In genomic region chr20:6769953-6770831, GRCh38 we compare ENCODE assay signal across 8 cellular contexts. TPM values are rescaled to one million over a fixed set of nuclear protein-coding genes. Genes with fewer than 3 reads are reported as not detected.
DNase-seq lines count a peak whose midpoint lies in the region; ATAC-seq and TF ChIP-seq lines count a peak whose summit lies in the region.

No MANE protein-coding gene starts in this region.

- H3K4me1 ChIP-seq in iPS DF 6.9 (ENCODE audit: control insufficient read depth, insufficient read depth, low read length) (peaks cover 1% of the 10 kb centered on the region), psoas muscle (no peaks in the 10 kb centered on the region)

- H3K36me3 ChIP-seq in GM06990 (ENCODE audit: control insufficient read depth, insufficient read depth, low read length) (no peaks in the 10 kb centered on the region), iPS DF 6.9 (ENCODE audit: control insufficient read depth, insufficient read depth, low read length) (no peaks in the 10 kb centered on the region), psoas muscle (ENCODE audit: insufficient read depth in 1 of 2, low read depth in 1 of 2) (no peaks in the 10 kb centered on the region)

- H3K9me3 ChIP-seq in iPS DF 6.9 (ENCODE audit: control insufficient read depth, insufficient read depth, low read length) (no peaks in the 10 kb centered on the region), psoas muscle (no peaks in the 10 kb centered on the region)

- TF ChIP-seq CTCF in GM06990 (IDR thresholded peaks at IDR 0.05; ENCODE audit: insufficient read depth, low read length, poor library complexity, severe bottlenecking) (no peak), psoas muscle (IDR thresholded peaks at IDR 0.05) (no peak)

- no peak overlapping the region for H3K27ac ChIP-seq in iPS DF 6.9 (ENCODE audit: low read length)
- no peak overlapping the region for H3K27ac ChIP-seq in psoas muscle

- no peaks in the 10 kb centered on the region; the same call in 1 of the 2 replicates for H3K27me3 ChIP-seq in GM06990 (replicated peaks; ENCODE audit: control insufficient read depth, insufficient read depth, low read length)
- H3K27me3 ChIP-seq in iPS DF 6.9 (ENCODE audit: control insufficient read depth, insufficient read depth, low read length) = peaks cover 12% of the 10 kb centered on the region; the same call in 1 of the 2 replicates
- peaks cover 0 to 14% (median 3%) of the 10 kb centered on the region in 3 donors for H3K27me3 ChIP-seq in psoas muscle (ENCODE audit: insufficient read depth in 3 of 3, low read length in 2 of 3)

- no CpG with 5 or more reads among the region's 55 CpGs for WGBS in iPS DF 6.9 (ENCODE audit: insufficient coverage, insufficient read length)
- WGBS in psoas muscle, 3 donors = 13 to 14% (median 14%) methylated on average over 46 to 55 of the region's 55 CpGs

- H3K4me3 ChIP-seq in GM06990 (replicated peaks; ENCODE audit: low read depth, low read length) = no peak overlapping the region
- H3K4me3 ChIP-seq in iPS DF 6.9 (ENCODE audit: low read length) = peak overlapping the region; percentile 40; the same call in 1 of the 2 replicates
- peak overlapping the region; percentile 77 for H3K4me3 ChIP-seq in psoas muscle

- ATAC-seq in psoas muscle (peak in 1 of 4 donors; percentile 39), HG03108 (IDR thresholded peaks at IDR 0.05; ENCODE audit: unreplicated experiment) (no peak), HG02970 (IDR thresholded peaks at IDR 0.05; ENCODE audit: low FRiP score, unreplicated experiment) (no peak)

- peak; percentile 3 for DNase-seq in GM06990 (ENCODE audit: extremely low read depth, insufficient read length)
- peak; percentile 67 for DNase-seq in astrocyte of the hippocampus (ENCODE audit: low read depth, low spot score)
- DNase-seq in iPS DF 6.9 (ENCODE audit: low read depth, low spot score) = no peak
- DNase-seq in psoas muscle = peak; percentile 57 to 68
- no peak for DNase-seq in NCI-H510A (lab: John Stamatoyannopoulos, UW)
- no peak for DNase-seq in cerebellar nuclear complex (lab: John Stamatoyannopoulos, UW)

- intact Hi-C loops in psoas muscle (cut with DNase I) = loop anchor here (5.0 to 10.0 kb wide), 2 partner anchors 515 to 1087 kb away; no protein-coding TSS in a partner anchor

RNA-seq across cellular contexts. Expression of gene BMP2, which starts 2.7 kb away (rescaled TPM):
- total RNA-seq in psoas muscle = 1 to 10 TPM in 3 of 4 donors, under 1 TPM in 1; 0.75 to 2.9 (median 1.6) TPM
- 1 to 10 TPM in 1 of 3 donors, under 1 TPM in 2; 0.66 to 3.3 (median 0.78) TPM for polyA plus RNA-seq in psoas muscle

Comparison
In these comparisons a context has a peak if more than half of its experiments do, and no peak if none do; other contexts are left out.
1. DNase-seq: peak in GM06990 (single experiment), astrocyte of the hippocampus (single experiment) and psoas muscle (2 of 2); none in iPS DF 6.9 (single experiment), NCI-H510A (single experiment) and cerebellar nuclear complex (0 of 2).